27 cellular contexts compared by ENCODE assay signal in the genomic region with DNA sequence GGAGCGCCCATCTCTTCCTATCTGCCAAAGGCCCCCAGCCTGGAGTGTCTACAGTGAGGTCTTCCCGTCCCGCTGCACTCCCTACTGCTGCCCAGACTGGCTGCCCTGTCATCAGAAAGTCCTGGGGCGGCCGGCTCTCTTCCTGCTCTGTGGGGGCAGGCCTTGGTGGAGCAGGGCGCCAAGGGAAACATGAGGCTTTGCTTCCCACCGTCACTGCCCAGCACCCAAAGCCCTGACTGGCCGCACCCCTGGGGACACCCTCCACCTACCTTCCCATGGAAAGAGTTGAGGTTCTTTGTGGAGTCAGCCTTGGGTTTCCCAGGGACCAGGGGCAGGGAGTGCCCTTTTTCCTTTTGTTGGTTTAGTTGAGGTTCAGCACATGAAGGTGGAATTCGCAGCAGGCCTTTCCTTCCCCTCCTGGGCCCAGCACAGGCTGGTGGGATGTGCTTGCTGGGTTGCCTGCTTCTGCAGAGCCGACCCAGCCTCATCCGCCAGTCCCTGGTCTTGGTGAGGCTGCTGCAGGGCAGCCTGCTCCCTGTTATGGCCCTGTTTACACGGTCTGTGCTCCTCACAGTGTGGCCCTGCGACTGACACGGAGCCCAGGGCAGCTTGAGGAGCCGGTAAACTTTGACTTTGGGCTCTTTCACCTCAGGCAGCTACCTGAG. TPM values are rescaled to one million over a fixed set of nuclear protein-coding genes. Genes with fewer than 3 reads are reported as not detected.
DNase-seq lines count a peak whose midpoint lies in the region; ATAC-seq, FAIRE-seq and TF ChIP-seq lines count a peak whose summit lies in the region.
"Had no signal": no experiment of that assay in that cellular context is flagged by ENCODE, and none has a peak within 500 bp of the region (broad histone marks: within the 10 kb centered on the region; RNA-seq: fewer than 3 reads in every experiment).

No MANE protein-coding gene starts in this region.

- H3K23me2 ChIP-seq in H1 (ENCODE audit: low read depth, low read length), result no peaks in the 10 kb centered on the region

- FAIRE-seq in H1 (lab: Jason Lieb, UNC), result no peak
- FAIRE-seq: GM12891, GM18507 had no signal

- intact Hi-C loops in right lobe of liver (cut with DNase I), result no loop called here
- intact Hi-C loops in tibial artery (cut with DNase I; ENCODE audit: low total_unique reads), result no loop called here

- H3K4me1 Mint-ChIP-seq in progenitor cell of endocrine pancreas (ENCODE audit: low read depth), result peaks cover 43% of the 10 kb centered on the region

- DNase-seq in right lobe of liver, result no peak
- DNase-seq in H1 (ENCODE audit: low read depth in 1 of 2, low spot score in 2 of 2), result no peak
- no peak for DNase-seq in progenitor cell of endocrine pancreas (ENCODE audit: low spot score, unreplicated experiment)
- DNase-seq in tibial artery, result peak; percentile 17 to 64
- no peak for DNase-seq in AML-193 (lab: John Stamatoyannopoulos, UW)
- DNase-seq in superior temporal gyrus (ENCODE audit: extremely low spot score), result no peak
- DNase-seq: 8988T; C1 segment of cervical spinal cord; Calu3; CD8-positive, alpha-beta T cell; DMS153; KBM-7; NCI-H1105 treated with DMSO at 0.1 percent for 48 hours; NCI-H1694; NCI-H2081; NCI-H2171; NCI-H345; NCI-H524 treated with DMSO at 0.1 percent for 48 hours; NCI-H82; OCI-M1; SHP77; SK-N-SH had no signal

- H3K27me3 Mint-ChIP-seq in progenitor cell of endocrine pancreas, result peaks cover 10% of the 10 kb centered on the region

- no peaks in the 10 kb centered on the region for H3K9me3 ChIP-seq in liver (ENCODE audit: control insufficient read depth in 4 of 4, low read length in 3 of 4)
- H3K9me3 ChIP-seq in right lobe of liver, result no peaks in the 10 kb centered on the region
- H3K9me3 ChIP-seq in H1 (ENCODE audit: insufficient read depth in 2 of 2, low read depth in 1 of 2, low read length in 1 of 2), result no peaks in the 10 kb centered on the region
- no peaks in the 10 kb centered on the region for H3K9me3 ChIP-seq in tibial artery
- H3K9me3 ChIP-seq: SK-N-SH had no signal

- H3K79me2 ChIP-seq in H1 (ENCODE audit: control insufficient read depth in 1 of 2, insufficient read depth in 2 of 2, low read length in 2 of 2), result no peaks in the 10 kb centered on the region

- H3K36me3 Mint-ChIP-seq in progenitor cell of endocrine pancreas (ENCODE audit: insufficient read depth), result no peaks in the 10 kb centered on the region

- no peak overlapping the region for H3K18ac ChIP-seq in H1 (ENCODE audit: extremely low read depth, low read length)

- TF ChIP-seq EP300 in H1 (IDR thresholded peaks at IDR 0.05; ENCODE audit: borderline replicate concordance in 1 of 2, low read depth in 2 of 2, low read length in 2 of 2), result no peak

- H3K27ac ChIP-seq in liver (ENCODE audit: low read depth in 1 of 2, low read length in 2 of 2), result peak overlapping the region; percentile 5 to 20
- no peak overlapping the region for H3K27ac ChIP-seq in right lobe of liver
- H3K27ac ChIP-seq in H1 (ENCODE audit: low read depth, low read length), result no peak overlapping the region
- H3K27ac ChIP-seq in tibial artery, result no peak overlapping the region

- H3K4me1 ChIP-seq in liver (ENCODE audit: control insufficient read depth in 4 of 4, insufficient read depth in 4 of 4, low read length in 3 of 4) (peaks cover 0 to 3% (median 0%) of the 10 kb centered on the region in 4 donors), right lobe of liver (no peaks in the 10 kb centered on the region), H1 (replicated peaks in 1 of 4; ENCODE audit: control insufficient read depth in 3 of 4, insufficient read depth in 4 of 4, low read length in 3 of 4) (no peaks in the 10 kb centered on the region; a peak in 1 of 7 replicates), tibial artery (peaks cover 0 to 19% (median 15%) of the 10 kb centered on the region in 4 donors)

- H4K5ac ChIP-seq in H1 (ENCODE audit: insufficient read length, low read depth, low read length), result no peak overlapping the region

- H3K27ac Mint-ChIP-seq in progenitor cell of endocrine pancreas, result peak overlapping the region; percentile 77
- H3K27ac Mint-ChIP-seq: CD8-positive, alpha-beta T cell; GM23338 had no signal

- peaks cover 4% of the 10 kb centered on the region; the same call in 1 of the 2 replicates for H3K79me1 ChIP-seq in H1 (ENCODE audit: low read depth, low read length)

- H2BK5ac ChIP-seq in H1 (ENCODE audit: low read depth, low read length), result no peak overlapping the region

- H3K4me3 ChIP-seq in liver (ENCODE audit: low read depth in 1 of 3, low read length in 3 of 3), result no peak overlapping the region
- H3K4me3 ChIP-seq in right lobe of liver, result no peak overlapping the region
- H3K4me3 ChIP-seq in H1 (ENCODE audit: extremely low read depth in 1 of 4, insufficient read depth in 2 of 4, low read depth in 3 of 4, low read length in 4 of 4), result no peak overlapping the region
- no peak overlapping the region for H3K4me3 ChIP-seq in tibial artery
- H3K4me3 ChIP-seq: GM23338 had no signal

- H2BK20ac ChIP-seq in H1 (ENCODE audit: low read length), result no peak overlapping the region

- H2BK15ac ChIP-seq in H1 (ENCODE audit: low read length), result no peak overlapping the region

- no peak overlapping the region for H2BK12ac ChIP-seq in H1 (ENCODE audit: low read depth, low read length)

- H4K91ac ChIP-seq in H1 (replicated peaks; ENCODE audit: insufficient read length, low read length), result no peak overlapping the region

- no peak overlapping the region for H3K4me3 Mint-ChIP-seq in progenitor cell of endocrine pancreas (ENCODE audit: low read depth)
- H3K4me3 Mint-ChIP-seq: CD8-positive, alpha-beta T cell; GM23338 had no signal

- H3K36me3 ChIP-seq in liver (ENCODE audit: control insufficient read depth in 4 of 4, insufficient read depth in 3 of 4, low read depth in 1 of 4, low read length in 3 of 4) (no peaks in the 10 kb centered on the region), right lobe of liver (no peaks in the 10 kb centered on the region), H1 (ENCODE audit: control insufficient read depth in 2 of 4, insufficient read depth in 4 of 4, low read length in 3 of 4) (no peaks in the 10 kb centered on the region), tibial artery (no peaks in the 10 kb centered on the region)

- ATAC-seq in right lobe of liver (no peak), HG02970 (IDR thresholded peaks at IDR 0.05; ENCODE audit: low FRiP score, unreplicated experiment) (no peak)
- ATAC-seq: CD8-positive, alpha-beta T cell; GM23338 had no signal

- H2BK120ac ChIP-seq in H1 (replicated peaks; ENCODE audit: low read depth, low read length), result no peak overlapping the region

- TF ChIP-seq POLR2A in right lobe of liver (IDR thresholded peaks at IDR 0.05), result no peak
- no peak for TF ChIP-seq POLR2A in H1 (IDR thresholded peaks at IDR 0.05; ENCODE audit: control extremely low read depth in 1 of 2, low read depth in 2 of 2, low read length in 2 of 2)

- no peak overlapping the region for H3K4me2 ChIP-seq in H1 (ENCODE audit: insufficient read depth in 1 of 2, low read depth in 2 of 2, low read length in 2 of 2)
- H3K4me2 ChIP-seq: GM23338 had no signal

- H3K27me3 ChIP-seq in liver (ENCODE audit: control insufficient read depth in 4 of 4, insufficient read depth in 4 of 4, low read length in 3 of 4) (no peaks in the 10 kb centered on the region), right lobe of liver (no peaks in the 10 kb centered on the region), H1 (replicated peaks in 1 of 4; ENCODE audit: control insufficient read depth in 3 of 4, extremely low read depth in 1 of 4, insufficient read depth in 3 of 4, low read length in 3 of 4) (no peaks in the 10 kb centered on the region), tibial artery (no peaks in the 10 kb centered on the region)

- no peak overlapping the region for H3K4ac ChIP-seq in H1 (replicated peaks; ENCODE audit: insufficient read length, low read depth, low read length)

- H4K8ac ChIP-seq in H1 (ENCODE audit: extremely low read depth, insufficient read depth, low read length), result peak overlapping the region; percentile 11; the same call in 1 of the 2 replicates

- no peak for TF ChIP-seq CTCF in liver (IDR thresholded peaks at IDR 0.05; ENCODE audit: low read depth, low read length, missing input control)
- TF ChIP-seq CTCF in right lobe of liver (IDR thresholded peaks at IDR 0.05), result no peak
- TF ChIP-seq CTCF in H1 (IDR thresholded peaks at IDR 0.05; ENCODE audit: control extremely low read depth in 1 of 3, insufficient read depth in 1 of 3, low read depth in 1 of 3, low read length in 3 of 3), result no peak
- no peak for TF ChIP-seq CTCF in progenitor cell of endocrine pancreas (IDR thresholded peaks at IDR 0.05; ENCODE audit: unreplicated experiment)
- TF ChIP-seq CTCF in tibial artery (IDR thresholded peaks at IDR 0.05), result no peak

- CTCF ChIA-PET in H1 (lab: Charles Lee; ENCODE audit: partially characterized antibody), result interaction anchor here (0.7 kb wide), 1 partner anchor 8 kb away, joined by 3 read pairs; no protein-coding TSS in a partner anchor

- H3K9ac ChIP-seq in liver (ENCODE audit: low read depth in 1 of 2, low read length in 2 of 2) (no peak overlapping the region), H1 (replicated peaks in 1 of 4; ENCODE audit: extremely low read depth in 1 of 4, low read depth in 3 of 4, low read length in 3 of 4) (no peak overlapping the region)
- H3K9ac ChIP-seq: SK-N-SH had no signal

- POLR2A ChIA-PET in H1 (lab: Charles Lee; ENCODE audit: partially characterized antibody), result no interaction called here

- 94% methylated on average over 15 of the region's 15 CpGs for WGBS in liver
- WGBS in right lobe of liver (ENCODE audit: insufficient coverage, low coverage, low lambda C conversion rate, missing lambda C conversion rate), result 84% methylated on average over 5 of the region's 15 CpGs
- 89% methylated on average over 13 of the region's 15 CpGs; no CpG with 5 or more reads in 1 of the 2 experiments for WGBS in H1 (ENCODE audit: extremely low coverage in 1 of 2, insufficient coverage in 1 of 2, insufficient read length in 1 of 2, insufficient replicate concordance in 2 of 2, low coverage in 1 of 2, low lambda C conversion rate in 2 of 2, missing lambda C conversion rate in 1 of 2), 2 experiments

- no peak overlapping the region for H3K56ac ChIP-seq in H1 (replicated peaks; ENCODE audit: insufficient read length, low read depth, low read length)

- no peak overlapping the region for H3K14ac ChIP-seq in H1 (ENCODE audit: insufficient read length)

- H3K23ac ChIP-seq in H1 (ENCODE audit: insufficient read length), result no peak overlapping the region

- no peak overlapping the region for H2AK5ac ChIP-seq in H1 (ENCODE audit: low read depth, low read length)

- no peaks in the 10 kb centered on the region for H3K9me3 Mint-ChIP-seq in progenitor cell of endocrine pancreas (ENCODE audit: low read depth)
- H3K9me3 Mint-ChIP-seq: CD8-positive, alpha-beta T cell; GM23338 had no signal

- H2AFZ ChIP-seq in H1 (ENCODE audit: low read length), result no peak overlapping the region
- H2AFZ ChIP-seq: GM23338 had no signal

- no peaks in the 10 kb centered on the region for H4K20me1 ChIP-seq in H1 (replicated peaks in 1 of 2; ENCODE audit: control insufficient read depth in 1 of 2, insufficient read depth in 2 of 2, low read length in 2 of 2)

- TF ChIP-seq RAD21 in liver (IDR thresholded peaks at IDR 0.05) (no peak), H1 (IDR thresholded peaks at IDR 0.05 in 1 of 2, conservative IDR thresholded peaks at IDR 0.05 in 1 of 2; ENCODE audit: low read depth in 2 of 2, low read length in 2 of 2) (no peak)

RNA-seq across cellular contexts. Expression of a gene that starts 51.8 kb away (rescaled TPM):
- total RNA-seq in liver (1 to 10 TPM; 6.8 to 8.3 TPM), right lobe of liver (1 to 10 TPM; 2.0 to 8.7 (median 5.6) TPM), progenitor cell of endocrine pancreas (104 and 107 TPM in 2 replicates)
- polyA plus RNA-seq in liver (1 to 10 TPM in 1 of 2 donors, under 1 TPM in 1; 0.92 to 2.1 TPM), H1 (2011; rRNA removed) (54.9 and 81.4 TPM in 2 replicates)
- total RNA-seq in H1 (2021; fragmentation: NEBNext Ultra II Directional; extraction: Animal tissue kit (Norgen Biotek cat#: 25700)), result 47.5 and 50.8 TPM in 2 replicates
- polyA plus RNA-seq in H1 (2011; cell fraction: cytosol; rRNA removed), result 51.2 TPM
- 191 TPM for polyA plus RNA-seq in H1 (2011; cell fraction: nucleus; rRNA removed)
- 36.1 to 53.1 TPM (median 42.4 TPM) in 4 replicates for polyA plus RNA-seq in H1 (2012, experiment 1 of 2)
- polyA plus RNA-seq in H1 (2012, experiment 2 of 2), result 26.1 TPM
- polyA plus RNA-seq in H1 (2013, experiment 1 of 2), result 40.4 TPM
- polyA plus RNA-seq in H1 (2013, experiment 2 of 2), result 38.5 TPM
- polyA minus RNA-seq in H1 (2011; rRNA and poly(A)+ RNA removed), result 104 and 131 TPM in 2 replicates
- 53.8 TPM for polyA minus RNA-seq in H1 (2011; cell fraction: cytosol; rRNA and poly(A)+ RNA removed)
- 70.5 TPM for polyA minus RNA-seq in H1 (2011; cell fraction: nucleus; rRNA and poly(A)+ RNA removed)

Comparison
In these comparisons a context has a peak if more than half of its experiments do, and no peak if none do; other contexts are left out.
1. H3K27ac ChIP-seq: peak in liver (2 of 2); none in right lobe of liver (0 of 3), H1 (single experiment) and tibial artery (0 of 2).
2. DNase-seq: peak in tibial artery (2 of 2); none in right lobe of liver (0 of 3), H1 (0 of 2), progenitor cell of endocrine pancreas (single experiment), AML-193 (0 of 2) and superior temporal gyrus (single experiment).